ENCODE assay signal across 8 cellular contexts in genomic region chr7:157336383-157337315, GRCh38. TPM values are rescaled to one million over a fixed set of nuclear protein-coding genes. Genes with fewer than 3 reads are reported as not detected.
DNase-seq lines count a peak whose midpoint lies in the region; ATAC-seq, FAIRE-seq and TF ChIP-seq lines count a peak whose summit lies in the region.

TSS of gene DNAJB6 (plus strand) at chr7:157337004. CDS start at chr7:157358573, 21,569 bp downstream.

- CTCF ChIA-PET in HepG2 (lab: Yijun Ruan, JAX; ENCODE audit: low intra/inter-chr PET ratio, low total read pairs), result no interaction called here

- no TSS peak for BruUV-seq in HepG2 (replicated peaks; lab: Mats Ljungman, UMichigan)

- H3K9me3 ChIP-seq in HepG2 (ENCODE audit: low read length), result no peaks in the 10 kb centered on the region

- peak within 1 kb of the TSS; percentile 92 to 96 for H3K4me3 Mint-ChIP-seq in CD14-positive monocyte

- peaks cover 41% of the 10 kb centered on the region for H3K79me2 ChIP-seq in HepG2 (ENCODE audit: insufficient read depth, low read length)

- peak; percentile 32 to 60; a peak in 3 of 4 replicates for TF ChIP-seq POLR2A in HepG2 (IDR thresholded peaks at IDR 0.05; ENCODE audit: insufficient read depth in 1 of 2, low read depth in 2 of 2, low read length in 2 of 2)

- H3K27me3 ChIP-seq in HepG2 (ENCODE audit: control insufficient read depth in 1 of 2, insufficient read depth in 2 of 2, low read length in 2 of 2), result peaks cover 0 to 3% of the 10 kb centered on the region in 2 experiments; a peak in 2 of 5 replicates

- peaks cover 0 to 1% (median 0%) of the 10 kb centered on the region in 7 donors for H3K9me3 Mint-ChIP-seq in CD14-positive monocyte

- peaks cover 42% of the 10 kb centered on the region for H4K20me1 ChIP-seq in HepG2 (ENCODE audit: insufficient read depth, low read length)

- ATAC-seq in GM19395 (IDR thresholded peaks at IDR 0.05; ENCODE audit: unreplicated experiment), result peak; percentile 75
- peak; percentile 56 for ATAC-seq in HG03558 (IDR thresholded peaks at IDR 0.05; ENCODE audit: extremely low read depth, unreplicated experiment)
- ATAC-seq in HepG2, result peak; percentile 76

- H3K36me3 ChIP-seq in HepG2 (replicated peaks in 1 of 2; ENCODE audit: control insufficient read depth in 1 of 2, insufficient read depth in 2 of 2, low read length in 2 of 2), result no peaks in the 10 kb centered on the region

- peak within 1 kb of the TSS; percentile 91 to 97 (median 95) for H3K27ac Mint-ChIP-seq in CD14-positive monocyte

- TF ChIP-seq EP300 in HepG2 (IDR thresholded peaks at IDR 0.05; ENCODE audit: low read depth in 2 of 2, low read length in 2 of 2) (peak in 1 of 2 experiments; percentile 62; a peak in 2 of 4 replicates), HepG2 (CRISPR knock-in tag; IDR thresholded peaks at IDR 0.05; ENCODE audit: borderline replicate concordance) (no peak)

- H3K4me2 ChIP-seq in HepG2 (ENCODE audit: low read depth, low read length), result peak within 1 kb of the TSS; percentile 90

- intact Hi-C loops in CD14-positive monocyte (cut with micrococcal nuclease) (loop anchor here (10.0 kb wide), 1 partner anchor 62 kb away; no protein-coding TSS in a partner anchor), HepG2 (cut with micrococcal nuclease; ENCODE audit: unreplicated experiment) (no loop called here)

- H3K4me1 ChIP-seq in HepG2 (ENCODE audit: insufficient read depth, low read length), result peaks cover 55% of the 10 kb centered on the region

- H3K4me1 Mint-ChIP-seq in CD14-positive monocyte, result peaks cover 42% of the 10 kb centered on the region

- POLR2A ChIA-PET in HepG2 (lab: Yijun Ruan, JAX), result interaction anchor here (1.7 kb wide), 1 partner anchor 19 kb away, joined by 5 read pairs; no protein-coding TSS in a partner anchor

- peaks cover 4 to 13% of the 10 kb centered on the region in 2 donors for H3K36me3 Mint-ChIP-seq in CD14-positive monocyte

- peak within 1 kb of the TSS; percentile 73 for H3K27ac ChIP-seq in HepG2 (ENCODE audit: extremely low read length, insufficient read depth, low read length)

- peak; percentile 90 for DNase-seq in CD14-positive monocyte (ENCODE audit: low spot score)
- peak; percentile 88 for DNase-seq in NCI-H748 treated with DMSO at 0.1 percent for 48 hours (lab: John Stamatoyannopoulos, UW)
- peak; percentile 93 for DNase-seq in activated CD4-positive, alpha-beta T cell treated with anti-CD3 and anti-CD28 coated beads, Interleukin-2, amount 50 U/mL, for 48 hours
- peak; percentile 77 to 94 for DNase-seq in dermis microvascular lymphatic vessel endothelial cell (ENCODE audit: low read depth in 2 of 2)
- DNase-seq in HepG2 (ENCODE audit: low spot score), result peak; percentile 79
- DNase-seq in stimulated activated CD4-positive, alpha-beta T cell treated with anti-CD3 and anti-CD28 coated beads, Interleukin-2, amount 100 ng/mL, for 48 hours, result peak; percentile 93 to 95

- TF ChIP-seq CTCF in CD14-positive monocyte (IDR thresholded peaks at IDR 0.05) (no peak), HepG2 (CRISPR knock-in tag; IDR thresholded peaks at IDR 0.05) (no peak)

- WGBS in HepG2 (ENCODE audit: low lambda C conversion rate), result 48% methylated on average over 77 of the region's 114 CpGs

- in situ Hi-C loops in HepG2 (cut with HindIII; ENCODE audit: extremely low pct_ligation_motif_present, low pct_unique_long_range_greater_than_20kb), result no loop called here

- no peak for TF ChIP-seq RAD21 in HepG2 (CRISPR knock-in tag; IDR thresholded peaks at IDR 0.05)

- no peaks in the 10 kb centered on the region for H3K27me3 Mint-ChIP-seq in CD14-positive monocyte (ENCODE audit: low read depth in 3 of 3)

- no peak for FAIRE-seq in HepG2 (lab: Jason Lieb, UNC)

- H3K9ac ChIP-seq in HepG2 (ENCODE audit: insufficient read depth, low read depth, low read length), result peak within 1 kb of the TSS; percentile 85

- peak within 1 kb of the TSS; percentile 82 to 100 (median 92) for H3K4me3 ChIP-seq in HepG2 (replicated peaks in 1 of 3; ENCODE audit: insufficient read depth in 1 of 3, low read depth in 2 of 3, low read length in 3 of 3)

- H2AFZ ChIP-seq in HepG2 (ENCODE audit: low read length), result no peak within 1 kb of the TSS

TF ChIP-seq in HepG2, 621 proteins besides CTCF, POLR2A, EP300 and RAD21 (continues in another document):
- TF ChIP-seq MIER3 (CRISPR knock-in tag; IDR thresholded peaks at IDR 0.05; ENCODE audit: borderline replicate concordance) (no peak), TCF7L2 (IDR thresholded peaks at IDR 0.05; ENCODE audit: low read depth, low read length) (no peak), WIZ (CRISPR knock-in tag; IDR thresholded peaks at IDR 0.05) (no peak), ZBTB33 (CRISPR knock-in tag; IDR thresholded peaks at IDR 0.05) (peak; percentile 80), MXI1 (IDR thresholded peaks at IDR 0.05; ENCODE audit: borderline replicate concordance, low read depth, low read length) (peak; percentile 47; the same call in 1 of the 3 replicates), CSRNP1 (CRISPR knock-in tag; IDR thresholded peaks at IDR 0.05) (no peak), TERF1 (CRISPR knock-in tag; IDR thresholded peaks at IDR 0.05) (no peak), E2F5 (CRISPR knock-in tag; conservative IDR thresholded peaks at IDR 0.05) (no peak)

RNA-seq across cellular contexts. Expression of gene DNAJB6, which starts in this region (rescaled TPM):
- 100 to 1,000 TPM; 116 to 117 TPM for polyA plus RNA-seq in CD14-positive monocyte
- 89.1 and 105 TPM in 2 replicates for total RNA-seq in dermis microvascular lymphatic vessel endothelial cell
- total RNA-seq in HepG2 (2016; rRNA removed; fragmentation: Illumina TruSeq; extraction: Trizol), result 53.9 and 72.9 TPM in 2 replicates
- 51.7 and 58.5 TPM in 2 replicates for total RNA-seq in HepG2 (2016; cell fraction: cytosol; rRNA removed; fragmentation: Illumina TruSeq; extraction: Trizol; ENCODE audit: low read depth)
- 57.3 and 66.0 TPM in 2 replicates for total RNA-seq in HepG2 (2016; cell fraction: insoluble cytoplasmic fraction; rRNA removed; fragmentation: Illumina TruSeq; extraction: Trizol)
- 37.1 and 38.2 TPM in 2 replicates for total RNA-seq in HepG2 (2016; cell fraction: membrane; rRNA removed; fragmentation: Illumina TruSeq; extraction: Trizol)
- total RNA-seq in HepG2 (2016; cell fraction: nucleus; rRNA removed; fragmentation: Illumina TruSeq; extraction: Trizol), result 31.6 and 33.1 TPM in 2 replicates
- polyA plus RNA-seq in HepG2 (2011; rRNA removed), result 27.1 and 29.9 TPM in 2 replicates
- polyA plus RNA-seq in HepG2 (2011; cell fraction: cytosol; rRNA removed), result 14.8 and 23.9 TPM in 2 replicates
- polyA plus RNA-seq in HepG2 (2011; cell fraction: nucleus; rRNA removed), result 22.1 and 25.2 TPM in 2 replicates
- polyA plus RNA-seq in HepG2 (2012), result 61.9 and 67.0 TPM in 2 replicates
- polyA plus RNA-seq in HepG2 (2016; cell fraction: cytosol; fragmentation: Illumina TruSeq; extraction: Trizol; ENCODE audit: low read depth), result 15.6 and 19.2 TPM in 2 replicates
- polyA plus RNA-seq in HepG2 (2016; cell fraction: insoluble cytoplasmic fraction; fragmentation: Illumina TruSeq; extraction: Trizol; ENCODE audit: low read depth), result 96.0 and 98.3 TPM in 2 replicates
- 29.1 and 33.0 TPM in 2 replicates for polyA plus RNA-seq in HepG2 (2016; cell fraction: membrane; fragmentation: Illumina TruSeq; extraction: Trizol; ENCODE audit: low read depth)
- polyA plus RNA-seq in HepG2 (2016; cell fraction: nucleus; fragmentation: Illumina TruSeq; extraction: Trizol; ENCODE audit: insufficient read depth, low read depth), result 55.8 and 62.6 TPM in 2 replicates
- polyA minus RNA-seq in HepG2 (2011; rRNA and poly(A)+ RNA removed; ENCODE audit: low replicate concordance), result 18.1 and 22.3 TPM in 2 replicates
- 25.6 and 28.2 TPM in 2 replicates for polyA minus RNA-seq in HepG2 (2011; cell fraction: cytosol; rRNA and poly(A)+ RNA removed)
- 43.9 and 51.2 TPM in 2 replicates for polyA minus RNA-seq in HepG2 (2011; cell fraction: nucleus; rRNA and poly(A)+ RNA removed)

Comparison
In these comparisons a context has a peak if more than half of its experiments do, and no peak if none do; other contexts are left out.
1. Peak in every context shown above with its lines: DNase-seq, ATAC-seq, H3K4me3 ChIP-seq and H3K27ac ChIP-seq.